12 cellular contexts compared by ENCODE assay signal in the genomic region with DNA sequence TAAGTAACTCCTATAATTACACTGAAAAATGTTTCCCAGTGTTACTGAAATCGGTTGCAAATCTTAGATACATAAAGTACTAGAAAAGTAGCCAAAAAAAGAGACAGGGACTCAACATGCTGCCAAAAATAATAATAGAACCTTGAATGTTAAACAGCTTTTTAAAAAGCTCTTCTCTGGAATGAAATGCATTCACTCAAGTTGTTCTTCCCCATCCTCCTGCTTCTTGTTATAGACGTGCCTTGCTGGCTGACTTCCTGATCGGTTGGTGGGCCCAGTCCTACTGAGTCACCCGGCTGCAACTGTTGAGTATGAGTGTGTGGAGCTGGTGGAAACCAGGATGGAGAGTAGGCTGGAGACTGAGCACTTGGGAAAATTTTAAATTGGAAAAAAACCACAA. TPM values are rescaled to one million over a fixed set of nuclear protein-coding genes. Genes with fewer than 3 reads are reported as not detected.
DNase-seq lines count a peak whose midpoint lies in the region; ATAC-seq and TF ChIP-seq lines count a peak whose summit lies in the region.
"Had no signal": no experiment of that assay in that cellular context is flagged by ENCODE, and none has a peak within 500 bp of the region (broad histone marks: within the 10 kb centered on the region; RNA-seq: fewer than 3 reads in every experiment).

No MANE protein-coding gene starts in this region.

- CTCF ChIA-PET in MCF 10A (lab: Yijun Ruan, JAX), result no interaction called here

- no peak overlapping the region for H3K4me3 Mint-ChIP-seq in MCF 10A (ENCODE audit: unreplicated experiment)
- H3K4me3 Mint-ChIP-seq: activated CD8-positive, alpha-beta memory T cell treated with anti-CD3 and anti-CD28 coated beads, Interleukin-2, amount 10 ng/mL, durations not matched to agents 7 days and 5 days; activated naive CD4-positive, alpha-beta T cell treated with anti-CD3 and anti-CD28 coated beads, Interleukin-2, amount 50 U/mL, for 24 hours had no signal

- POLR2A ChIA-PET in MCF 10A (lab: Yijun Ruan, JAX), result interaction anchor here (1.5 kb wide), 1 partner anchor 25 kb away, joined by 4 read pairs; no protein-coding TSS in a partner anchor

- H3K4me1 ChIP-seq in adipocyte (ENCODE audit: control insufficient read depth, insufficient read depth, low read length), result peaks cover 9% of the 10 kb centered on the region

- no peaks in the 10 kb centered on the region for H3K36me3 Mint-ChIP-seq in MCF 10A (ENCODE audit: insufficient read depth, unreplicated experiment)
- H3K36me3 Mint-ChIP-seq: activated CD8-positive, alpha-beta memory T cell treated with anti-CD3 and anti-CD28 coated beads, Interleukin-2, amount 10 ng/mL, durations not matched to agents 7 days and 5 days; activated naive CD4-positive, alpha-beta T cell treated with anti-CD3 and anti-CD28 coated beads, Interleukin-2, amount 50 U/mL, for 24 hours had no signal

- no TSS peak for BruUV-seq in MCF 10A (replicated peaks; lab: Mats Ljungman, UMichigan)

- H3K9me3 Mint-ChIP-seq in MCF 10A (ENCODE audit: unreplicated experiment), result no peaks in the 10 kb centered on the region
- H3K9me3 Mint-ChIP-seq: activated naive CD4-positive, alpha-beta T cell treated with anti-CD3 and anti-CD28 coated beads, Interleukin-2, amount 50 U/mL, for 24 hours had no signal

- no peak for TF ChIP-seq CTCF in fibroblast of mammary gland (conservative IDR thresholded peaks at IDR 0.05; ENCODE audit: control insufficient read depth, insufficient read depth, low read depth, low read length)
- TF ChIP-seq CTCF in MCF 10A (IDR thresholded peaks at IDR 0.05; ENCODE audit: unreplicated experiment), result no peak

- no peaks in the 10 kb centered on the region for H3K9me3 ChIP-seq in adipocyte (ENCODE audit: control insufficient read depth, low read length)

- ATAC-seq in GM21390 (IDR thresholded peaks at IDR 0.05; ENCODE audit: unreplicated experiment), result no peak
- ATAC-seq: activated CD8-positive, alpha-beta memory T cell treated with anti-CD3 and anti-CD28 coated beads, Interleukin-2, amount 10 ng/mL, durations not matched to agents 7 days and 5 days had no signal

- peaks cover 8% of the 10 kb centered on the region for H3K4me1 Mint-ChIP-seq in MCF 10A (ENCODE audit: insufficient read depth, unreplicated experiment)
- H3K4me1 Mint-ChIP-seq: activated naive CD4-positive, alpha-beta T cell treated with anti-CD3 and anti-CD28 coated beads, Interleukin-2, amount 50 U/mL, for 24 hours had no signal

- H3K27ac Mint-ChIP-seq in MCF 10A (ENCODE audit: low read depth, unreplicated experiment), result no peak overlapping the region
- H3K27ac Mint-ChIP-seq: activated CD8-positive, alpha-beta memory T cell treated with anti-CD3 and anti-CD28 coated beads, Interleukin-2, amount 10 ng/mL, durations not matched to agents 7 days and 5 days; activated naive CD4-positive, alpha-beta T cell treated with anti-CD3 and anti-CD28 coated beads, Interleukin-2, amount 50 U/mL, for 24 hours had no signal

- DNase-seq in ELR (ENCODE audit: low read depth), result peak; percentile 19
- peak; percentile 81 for DNase-seq in adipocyte (ENCODE audit: low read depth)
- DNase-seq in fibroblast of mammary gland (ENCODE audit: low read depth), result peak; percentile 69
- peak; percentile 85 for DNase-seq in skeletal muscle cell (ENCODE audit: low read depth)
- no peak for DNase-seq in MCF 10A (ENCODE audit: unreplicated experiment)
- no peak for DNase-seq in NCI-H2227 (lab: John Stamatoyannopoulos, UW; ENCODE audit: unreplicated experiment)
- DNase-seq in DMS 273 (lab: John Stamatoyannopoulos, UW; ENCODE audit: unreplicated experiment), result no peak
- DNase-seq: activated CD8-positive, alpha-beta memory T cell treated with anti-CD3 and anti-CD28 coated beads, Interleukin-2, amount 10 ng/mL, durations not matched to agents 7 days and 5 days; stimulated activated naive CD4-positive, alpha-beta T cell treated with Interleukin-2 at 50 U/mL for 16 hours had no signal

- no peak overlapping the region for H3K9ac ChIP-seq in adipocyte (ENCODE audit: low read length)

- no peak overlapping the region for H3K4me3 ChIP-seq in adipocyte (ENCODE audit: low read length)
- H3K4me3 ChIP-seq in fibroblast of mammary gland (ENCODE audit: control insufficient read depth, low read depth, low read length), result no peak overlapping the region
- no peak overlapping the region for H3K4me3 ChIP-seq in skeletal muscle cell (ENCODE audit: low read depth, low read length)
- H3K4me3 ChIP-seq: SK-N-MC had no signal

- H3K27me3 Mint-ChIP-seq in MCF 10A (ENCODE audit: insufficient read depth, unreplicated experiment), result no peaks in the 10 kb centered on the region

- no peaks in the 10 kb centered on the region for H3K36me3 ChIP-seq in adipocyte (ENCODE audit: control insufficient read depth, insufficient read depth, low read length, severe bottlenecking)

- intact Hi-C loops in MCF 10A (cut with micrococcal nuclease), result no loop called here

- no peaks in the 10 kb centered on the region for H3K27me3 ChIP-seq in adipocyte (replicated peaks; ENCODE audit: control insufficient read depth, insufficient read depth, low read length)

RNA-seq across cellular contexts. Expression of a gene that starts 30.6 kb away (rescaled TPM):
- 1.9 TPM in 2 replicates for total RNA-seq in MCF 10A (2022)

Comparison
In these comparisons a context has a peak if more than half of its experiments do, and no peak if none do; other contexts are left out.
1. DNase-seq: peak in ELR (single experiment), adipocyte (single experiment), fibroblast of mammary gland (single experiment) and skeletal muscle cell (single experiment); none in MCF 10A (single experiment), NCI-H2227 (single experiment) and DMS 273 (single experiment).